ENCODE assay signal across 11 cellular contexts in genomic region chr5:150295172-150295611, GRCh38. TPM values are rescaled to one million over a fixed set of nuclear protein-coding genes. Genes with fewer than 3 reads are reported as not detected.
DNase-seq lines count a peak whose midpoint lies in the region; ATAC-seq, FAIRE-seq and TF ChIP-seq lines count a peak whose summit lies in the region.
"Had no signal": no experiment of that assay in that cellular context is flagged by ENCODE, and none has a peak within 500 bp of the region (broad histone marks: within the 10 kb centered on the region; RNA-seq: fewer than 3 reads in every experiment).

No MANE protein-coding gene starts in this region.

- BruUV-seq in mammary epithelial cell (replicated peaks; lab: Mats Ljungman, UMichigan) = no TSS peak

- H2AFZ ChIP-seq in mammary epithelial cell (ENCODE audit: low read depth, low read length) = no peak overlapping the region
- no peak overlapping the region for H2AFZ ChIP-seq in GM23338

- POLR2A ChIA-PET in AG04450 (lab: Yijun Ruan, JAX) = no interaction called here

- no peaks in the 10 kb centered on the region for H3F3A ChIP-seq in GM23338 (replicated peaks; ENCODE audit: low read depth)

- H3K9me2 ChIP-seq in GM23338 (ENCODE audit: insufficient read depth) = no peaks in the 10 kb centered on the region

- dilution Hi-C loops in mammary epithelial cell (cut with HindIII; ENCODE audit: low sequenced_read_pairs) = no loop called here

- FAIRE-seq in HTR-8/SVneo (lab: Jason Lieb, UNC) (peak; percentile 83), D721Med (lab: Jason Lieb, UNC) (no peak)

- DNase-seq in AG04450 (ENCODE audit: low read depth, low spot score) = no peak
- DNase-seq in HTR-8/SVneo (ENCODE audit: insufficient read length, low spot score) = peak; percentile 71
- peak; percentile 93 for DNase-seq in mammary epithelial cell
- peak; percentile 50 for DNase-seq in lower lobe of right lung
- DNase-seq in D721Med (ENCODE audit: insufficient read length, low spot score) = no peak
- no peak for DNase-seq in GM23338 (ENCODE audit: low spot score)
- DNase-seq in natural killer cell = no peak
- DNase-seq: tibial artery had no signal

- H3K27ac ChIP-seq in AG04450 (ENCODE audit: low read depth, low read length) (peak overlapping the region; percentile 21), mammary epithelial cell (ENCODE audit: insufficient read depth, low read depth, low read length) (peak overlapping the region; percentile 87), lower lobe of right lung (no peak overlapping the region), GM23338 (ENCODE audit: low read depth) (no peak overlapping the region)
- H3K27ac ChIP-seq: right lobe of liver, tibial artery had no signal

- H3K36me3 ChIP-seq in mammary epithelial cell (ENCODE audit: insufficient read depth, low read length) = no peaks in the 10 kb centered on the region
- no peaks in the 10 kb centered on the region for H3K36me3 ChIP-seq in lower lobe of right lung
- no peaks in the 10 kb centered on the region for H3K36me3 ChIP-seq in GM23338 (ENCODE audit: insufficient read depth)
- H3K36me3 ChIP-seq: right lobe of liver, tibial artery had no signal

- H3K9ac ChIP-seq in mammary epithelial cell (ENCODE audit: insufficient read depth, low read length) = peak overlapping the region; percentile 35

- WGBS in mammary epithelial cell (ENCODE audit: low coverage, missing lambda C conversion rate) = 10% methylated on average over 10 of the region's 10 CpGs

- H3K27ac Mint-ChIP-seq in GM23338 (no peak overlapping the region), natural killer cell (no peak overlapping the region)

- H3K27me3 ChIP-seq in AG04450 (ENCODE audit: control insufficient read depth, insufficient read depth, low read length) = no peaks in the 10 kb centered on the region
- no peaks in the 10 kb centered on the region for H3K27me3 ChIP-seq in mammary epithelial cell (ENCODE audit: insufficient read depth, low read length)
- H3K27me3 ChIP-seq in lower lobe of right lung (ENCODE audit: low read depth) = peaks cover 8% of the 10 kb centered on the region
- H3K27me3 ChIP-seq in GM23338 (ENCODE audit: insufficient read depth) = no peaks in the 10 kb centered on the region
- H3K27me3 ChIP-seq: right lobe of liver had no signal

- H4K20me1 ChIP-seq in mammary epithelial cell (ENCODE audit: insufficient read depth, low read length) = no peaks in the 10 kb centered on the region
- no peaks in the 10 kb centered on the region for H4K20me1 ChIP-seq in GM23338 (replicated peaks; ENCODE audit: insufficient read depth)

- ATAC-seq in lower lobe of right lung = peak; percentile 35 to 37
- ATAC-seq in GM23338 = no peak
- ATAC-seq in natural killer cell = no peak
- no peak for ATAC-seq in GM18517 (IDR thresholded peaks at IDR 0.05; ENCODE audit: unreplicated experiment)

- H3K9me3 Mint-ChIP-seq in GM23338 = no peaks in the 10 kb centered on the region; the same call in 2 of the 3 replicates
- H3K9me3 Mint-ChIP-seq in natural killer cell = no peaks in the 10 kb centered on the region

- H3K4me3 ChIP-seq in AG04450 (ENCODE audit: low read depth, low read length) (no peak overlapping the region), mammary epithelial cell (replicated peaks in 1 of 3; ENCODE audit: insufficient read depth in 1 of 3, low read depth in 2 of 3, low read length in 3 of 3) (no peak overlapping the region), lower lobe of right lung (no peak overlapping the region), GM23338 (no peak overlapping the region)
- H3K4me3 ChIP-seq: right lobe of liver, tibial artery had no signal

- H3K4me1 Mint-ChIP-seq in GM23338 (peaks cover 15% of the 10 kb centered on the region), natural killer cell (no peaks in the 10 kb centered on the region)

- intact Hi-C loops in mammary epithelial cell (cut with micrococcal nuclease) (loop anchor here (1.0 to 5.0 kb wide), 5 partner anchors 22 to 55 kb away; no protein-coding TSS in a partner anchor), lower lobe of right lung (cut with DNase I) (no loop called here), natural killer cell (cut with micrococcal nuclease) (no loop called here)

- H3K9me3 ChIP-seq in AG04450 (ENCODE audit: control insufficient read depth, insufficient read depth, low read length) = no peaks in the 10 kb centered on the region; the same call in 1 of the 2 replicates
- no peaks in the 10 kb centered on the region for H3K9me3 ChIP-seq in mammary epithelial cell (replicated peaks; ENCODE audit: insufficient read depth, low read length)
- H3K9me3 ChIP-seq in lower lobe of right lung = no peaks in the 10 kb centered on the region
- H3K9me3 ChIP-seq: right lobe of liver, tibial artery had no signal

- H3K4me1 ChIP-seq in mammary epithelial cell (ENCODE audit: insufficient read depth, low read length) = peaks cover 68% of the 10 kb centered on the region
- H3K4me1 ChIP-seq in lower lobe of right lung = no peaks in the 10 kb centered on the region
- no peaks in the 10 kb centered on the region for H3K4me1 ChIP-seq in GM23338 (ENCODE audit: insufficient read depth)
- H3K4me1 ChIP-seq: right lobe of liver had no signal

- H3K79me2 ChIP-seq in mammary epithelial cell (ENCODE audit: insufficient read depth, low read length) (peaks cover 21% of the 10 kb centered on the region), GM23338 (replicated peaks; ENCODE audit: insufficient read depth) (no peaks in the 10 kb centered on the region)

- in situ Hi-C loops in mammary epithelial cell (cut with MboI; ENCODE audit: low sequenced_read_pairs in 2 of 2) = no loop called here

- H3K4me2 ChIP-seq in mammary epithelial cell (ENCODE audit: insufficient read depth, low read depth, low read length) (peak overlapping the region; percentile 74), GM23338 (no peak overlapping the region)

- TF ChIP-seq CTCF in AG04450 (IDR thresholded peaks at IDR 0.05; ENCODE audit: low read depth, low read length) (no peak), mammary epithelial cell (conservative IDR thresholded peaks at IDR 0.05 in 1 of 2, IDR thresholded peaks at IDR 0.05 in 1 of 2; ENCODE audit: extremely low read depth in 1 of 2, insufficient read depth in 1 of 2, low read depth in 1 of 2, low read length in 2 of 2) (no peak), lower lobe of right lung (IDR thresholded peaks at IDR 0.05) (no peak), D721Med (IDR thresholded peaks at IDR 0.05; ENCODE audit: insufficient read depth, missing control alignments) (no peak), GM23338 (conservative IDR thresholded peaks at IDR 0.05; ENCODE audit: low read depth in 2 of 2) (no peak), natural killer cell (IDR thresholded peaks at IDR 0.05) (no peak)

- CTCF ChIA-PET in AG04450 (lab: Charles Lee) = interaction anchor here (0.9 to 1.6 kb wide), 2 partner anchors 25 to 56 kb away, joined by 4 read pairs; no protein-coding TSS in a partner anchor
- CTCF ChIA-PET in mammary epithelial cell (lab: Charles Lee; ENCODE audit: low non-redundant PET) = interaction anchor here (0.6 to 1.1 kb wide), 3 partner anchors 25 to 55 kb away, joined by 3 to 5 read pairs (median 4); no protein-coding TSS in a partner anchor

- H3K27me3 Mint-ChIP-seq in GM23338 (ENCODE audit: insufficient read depth, low read depth, poor library complexity) (peaks cover 12% of the 10 kb centered on the region), natural killer cell (ENCODE audit: low read depth in 2 of 2) (peaks cover 11 to 14% of the 10 kb centered on the region in 2 donors)

- H3K36me3 Mint-ChIP-seq in GM23338 (ENCODE audit: low read depth) (no peaks in the 10 kb centered on the region; the same call in 2 of the 3 replicates), natural killer cell (no peaks in the 10 kb centered on the region)

- H3K4me3 Mint-ChIP-seq in GM23338 (no peak overlapping the region), natural killer cell (no peak overlapping the region)

TF ChIP-seq in GM23338, 12 proteins besides CTCF, POLR2A, EP300 and RAD21 (continues in another document):
- TF ChIP-seq STAT1 (IDR thresholded peaks at IDR 0.05; ENCODE audit: unreplicated experiment) (no peak), JUNB (IDR thresholded peaks at IDR 0.05; ENCODE audit: unreplicated experiment) (no peak), ZNF114 (CRISPR knock-in tag; IDR thresholded peaks at IDR 0.05) (no peak), NANOG (IDR thresholded peaks at IDR 0.05; ENCODE audit: borderline replicate concordance) (no peak)

RNA-seq across cellular contexts. Expression of gene CAMK2A, which starts 5.6 kb away (rescaled TPM):
- 0.37 and 0.46 TPM in 2 replicates for polyA plus RNA-seq in AG04450 (2011; rRNA removed)
- polyA minus RNA-seq in AG04450 (2011; rRNA and poly(A)+ RNA removed) = 0.41 and 0.65 TPM in 2 replicates
- total RNA-seq in mammary epithelial cell = under 1 TPM; 0.33 to 0.45 TPM
- polyA plus RNA-seq in mammary epithelial cell = 0.09 TPM
- polyA minus RNA-seq in mammary epithelial cell = not detected
- 1.3 TPM for total RNA-seq in lower lobe of right lung
- not detected in 2 replicates for total RNA-seq in GM23338 (2014; rRNA removed; shearing (Covaris generic))
- polyA plus RNA-seq in GM23338 (2016; fragmentation: Nextera tagmentation; extraction: Ambion mirVana) = 0.18 TPM in 1 of 2 replicates, not detected in the other
- under 1 TPM in 1 of 3 donors, not detected in 2; 0.38 TPM for total RNA-seq in natural killer cell
- total RNA-seq: glomerular endothelial cell had no signal

RNA-seq across cellular contexts. Expression of gene ARSI, which starts 7.5 kb away (rescaled TPM):
- polyA plus RNA-seq in AG04450 (2011; rRNA removed) (11.3 and 15.8 TPM in 2 replicates), mammary epithelial cell (20.3 TPM), GM23338 (2016; fragmentation: Nextera tagmentation; extraction: Ambion mirVana) (0.99 and 1.6 TPM in 2 replicates)
- polyA minus RNA-seq in AG04450 (2011; rRNA and poly(A)+ RNA removed) = 13.7 and 21.4 TPM in 2 replicates
- total RNA-seq in mammary epithelial cell (10 to 100 TPM in 1 of 2 donors, 1 to 10 TPM in 1; 9.2 to 38.8 TPM), lower lobe of right lung (3.5 TPM), natural killer cell (under 1 TPM in 1 of 3 donors, not detected in 2; 0.19 TPM)
- 6.9 TPM for polyA minus RNA-seq in mammary epithelial cell
- 6.9 and 7.1 TPM in 2 replicates for total RNA-seq in GM23338 (2014; rRNA removed; shearing (Covaris generic))

Comparison
In these comparisons a context has a peak if more than half of its experiments do, and no peak if none do; other contexts are left out.
1. DNase-seq: peak in HTR-8/SVneo (single experiment), mammary epithelial cell (single experiment) and lower lobe of right lung (single experiment); none in AG04450 (single experiment), D721Med (single experiment), GM23338 (single experiment) and natural killer cell (single experiment).
2. H3K27ac ChIP-seq: peak in AG04450 (single experiment) and mammary epithelial cell (single experiment); none in lower lobe of right lung (single experiment) and GM23338 (single experiment).
3. ATAC-seq: peak in lower lobe of right lung (2 of 2); none in GM23338 (single experiment), natural killer cell (0 of 3) and GM18517 (single experiment).